20 cellular contexts compared by ENCODE assay signal in genomic region chr16:27685802-27686201, GRCh38.
DNase-seq lines count a peak whose midpoint lies in the region; ATAC-seq and TF ChIP-seq lines count a peak whose summit lies in the region.
"Had no signal": no experiment of that assay in that cellular context is flagged by ENCODE, and none has a peak within 500 bp of the region (broad histone marks: within the 10 kb centered on the region; RNA-seq: fewer than 3 reads in every experiment).

No MANE protein-coding gene starts in this region.

- no peaks in the 10 kb centered on the region for H3K36me3 ChIP-seq in MG63
- peaks cover 27 to 30% of the 10 kb centered on the region in 2 experiments for H3K36me3 ChIP-seq in mesenchymal stem cell (ENCODE audit: control insufficient read depth in 1 of 2, insufficient read depth in 2 of 2, low read depth in 1 of 2, low read length in 2 of 2)

- H3K27ac Mint-ChIP-seq in activated naive CD4-positive, alpha-beta T cell treated with anti-CD3 and anti-CD28 coated beads, Interleukin-2, amount 10 ng/mL, durations not matched to agents 7 days and 5 days = no peak overlapping the region
- H3K27ac Mint-ChIP-seq: activated naive CD4-positive, alpha-beta T cell treated with anti-CD3 and anti-CD28 coated beads for 36 hours; dendritic cell treated with granulocyte-macrophage colony-stimulating factor and Interleukin-4, amounts not matched to agents 40 ng/mL and 50 ng/mL, for 4 days; T-cell had no signal

- no peak overlapping the region for H2BK12ac ChIP-seq in mesenchymal stem cell (ENCODE audit: low read length in 2 of 2)

- H3K9ac ChIP-seq in mesenchymal stem cell (ENCODE audit: low read length) = no peak overlapping the region

- H3K4me1 Mint-ChIP-seq in activated naive CD4-positive, alpha-beta T cell treated with anti-CD3 and anti-CD28 coated beads, Interleukin-2, amount 10 ng/mL, durations not matched to agents 7 days and 5 days = no peaks in the 10 kb centered on the region
- H3K4me1 Mint-ChIP-seq: T-cell had no signal

- H3K4me3 ChIP-seq in MG63 (no peak overlapping the region), choroid plexus epithelial cell (ENCODE audit: low read depth, low read length) (no peak overlapping the region), mesenchymal stem cell (ENCODE audit: insufficient read depth in 1 of 2, low read depth in 1 of 2, low read length in 2 of 2) (no peak overlapping the region)
- H3K4me3 ChIP-seq: ascending aorta, GM12878, sigmoid colon, stomach had no signal

- H2BK5ac ChIP-seq in mesenchymal stem cell (ENCODE audit: low read depth, low read length, poor library complexity, severe bottlenecking) = no peak overlapping the region

- H2BK120ac ChIP-seq in mesenchymal stem cell (ENCODE audit: low read depth, low read length) = no peak overlapping the region

- H3K4me2 ChIP-seq in mesenchymal stem cell (ENCODE audit: low read length, poor library complexity, severe bottlenecking) = no peak overlapping the region

- H3K9me3 ChIP-seq in MG63 (no peaks in the 10 kb centered on the region), mesenchymal stem cell (ENCODE audit: control insufficient read depth, low read length) (no peaks in the 10 kb centered on the region)
- H3K9me3 ChIP-seq: ascending aorta, sigmoid colon, stomach had no signal

- TF ChIP-seq CTCF in choroid plexus epithelial cell (conservative IDR thresholded peaks at IDR 0.05; ENCODE audit: low read depth, low read length) = no peak

- ATAC-seq in GM21723 (IDR thresholded peaks at IDR 0.05; ENCODE audit: unreplicated experiment) (no peak), HG03439 (IDR thresholded peaks at IDR 0.05; ENCODE audit: unreplicated experiment) (no peak)
- ATAC-seq: GM12878, T-cell had no signal

- H3K18ac ChIP-seq in mesenchymal stem cell (ENCODE audit: low read depth in 1 of 2, low read length in 2 of 2) = no peak overlapping the region

- H2BK15ac ChIP-seq in mesenchymal stem cell (ENCODE audit: low read depth, poor library complexity, severe bottlenecking) = no peak overlapping the region

- peak; percentile 43 for DNase-seq in AG20443 (ENCODE audit: low spot score)
- DNase-seq in MG63 = peak; percentile 62
- DNase-seq in choroid plexus epithelial cell (ENCODE audit: low read depth) = peak; percentile 80
- DNase-seq in mesenchymal stem cell = peak; percentile 66
- no peak for DNase-seq in NCI-H1092 treated with DMSO at 0.1 percent for 48 hours (lab: John Stamatoyannopoulos, UW)
- DNase-seq in activated naive CD4-positive, alpha-beta T cell treated with anti-CD3 and anti-CD28 coated beads, Interleukin-2, amount 10 ng/mL, durations not matched to agents 7 days and 5 days = no peak
- DNase-seq: activated CD4-positive, alpha-beta T cell treated with anti-CD3 and anti-CD28 coated beads, Interleukin-2, amount 50 U/mL, for 4 hours; activated naive CD4-positive, alpha-beta T cell treated with anti-CD3 and anti-CD28 coated beads for 36 hours; activated T-cell treated with anti-CD3 and anti-CD28 coated beads for 4 hours; head of caudate nucleus; Kasumi-1; NCI-H1417; sigmoid colon; stomach; T-cell had no signal

- no peak overlapping the region for H2AFZ ChIP-seq in mesenchymal stem cell (ENCODE audit: low read depth, low read length)

- H3K4me1 ChIP-seq in mesenchymal stem cell (ENCODE audit: control insufficient read depth, insufficient read depth, low read depth, low read length) = peaks cover 1% of the 10 kb centered on the region
- H3K4me1 ChIP-seq: ascending aorta, sigmoid colon, stomach had no signal

- no peaks in the 10 kb centered on the region for H3K27me3 ChIP-seq in MG63
- no peaks in the 10 kb centered on the region for H3K27me3 ChIP-seq in mesenchymal stem cell (ENCODE audit: control insufficient read depth in 1 of 2, insufficient read depth in 1 of 2, low read length in 2 of 2)
- H3K27me3 ChIP-seq: ascending aorta, sigmoid colon, stomach had no signal

- H4K8ac ChIP-seq in mesenchymal stem cell (ENCODE audit: low read length) = no peak overlapping the region

- H2AK5ac ChIP-seq in mesenchymal stem cell (ENCODE audit: low read length, severe bottlenecking) = no peak overlapping the region

- H3K14ac ChIP-seq in mesenchymal stem cell (ENCODE audit: low read length in 2 of 2) = no peak overlapping the region

- no peak overlapping the region for H3K27ac ChIP-seq in mesenchymal stem cell (ENCODE audit: low read length, poor library complexity, severe bottlenecking)
- H3K27ac ChIP-seq: ascending aorta, sigmoid colon, stomach had no signal

- H3K27me3 Mint-ChIP-seq in activated naive CD4-positive, alpha-beta T cell treated with anti-CD3 and anti-CD28 coated beads, Interleukin-2, amount 10 ng/mL, durations not matched to agents 7 days and 5 days = no peaks in the 10 kb centered on the region
- H3K27me3 Mint-ChIP-seq: dendritic cell treated with granulocyte-macrophage colony-stimulating factor and Interleukin-4, amounts not matched to agents 40 ng/mL and 50 ng/mL, for 4 days; T-cell had no signal

- no peak overlapping the region for H3K4ac ChIP-seq in mesenchymal stem cell (ENCODE audit: low read depth in 1 of 2, low read length in 2 of 2)

- no peak overlapping the region for H3K23ac ChIP-seq in mesenchymal stem cell (ENCODE audit: low read length in 2 of 2)

- no peaks in the 10 kb centered on the region for H3K36me3 Mint-ChIP-seq in activated naive CD4-positive, alpha-beta T cell treated with anti-CD3 and anti-CD28 coated beads, Interleukin-2, amount 10 ng/mL, durations not matched to agents 7 days and 5 days

- H3K79me1 ChIP-seq in mesenchymal stem cell (replicated peaks; ENCODE audit: low read length, poor library complexity, severe bottlenecking) = no peaks in the 10 kb centered on the region

- H3K9me3 Mint-ChIP-seq in activated naive CD4-positive, alpha-beta T cell treated with anti-CD3 and anti-CD28 coated beads, Interleukin-2, amount 10 ng/mL, durations not matched to agents 7 days and 5 days = no peaks in the 10 kb centered on the region
- H3K9me3 Mint-ChIP-seq: activated naive CD4-positive, alpha-beta T cell treated with anti-CD3 and anti-CD28 coated beads for 36 hours; dendritic cell treated with granulocyte-macrophage colony-stimulating factor and Interleukin-4, amounts not matched to agents 40 ng/mL and 50 ng/mL, for 4 days; T-cell had no signal

- no peak overlapping the region for H3K4me3 Mint-ChIP-seq in activated naive CD4-positive, alpha-beta T cell treated with anti-CD3 and anti-CD28 coated beads, Interleukin-2, amount 10 ng/mL, durations not matched to agents 7 days and 5 days
- H3K4me3 Mint-ChIP-seq: activated naive CD4-positive, alpha-beta T cell treated with anti-CD3 and anti-CD28 coated beads for 36 hours; dendritic cell treated with granulocyte-macrophage colony-stimulating factor and Interleukin-4, amounts not matched to agents 40 ng/mL and 50 ng/mL, for 4 days; T-cell had no signal

- no peak overlapping the region for H4K91ac ChIP-seq in mesenchymal stem cell (ENCODE audit: low read length)

- CTCF ChIA-PET in activated naive CD4-positive, alpha-beta T cell treated with anti-CD3 and anti-CD28 coated beads, Interleukin-2, amount 10 ng/mL, durations not matched to agents 7 days and 5 days (lab: Charles Lee) = no interaction called here

- no CpG with 5 or more reads among the region's 1 CpG for WGBS in mesenchymal stem cell

Comparison
In these comparisons a context has a peak if more than half of its experiments do, and no peak if none do; other contexts are left out.
1. DNase-seq: peak in AG20443 (single experiment), MG63 (single experiment), choroid plexus epithelial cell (single experiment) and mesenchymal stem cell (single experiment); none in NCI-H1092 treated with DMSO at 0.1 percent for 48 hours (single experiment) and activated naive CD4-positive, alpha-beta T cell treated with anti-CD3 and anti-CD28 coated beads, Interleukin-2, amount 10 ng/mL, durations not matched to agents 7 days and 5 days (single experiment).